In genomic region chr3:171072432-171072831, GRCh38 we compare ENCODE assay signal across 2 cellular contexts.
TF ChIP-seq lines count a peak whose summit lies in the region.

No MANE protein-coding gene starts in this region.

TF ChIP-seq in K562, 482 proteins besides CTCF, POLR2A, EP300 and RAD21 (continued from another document and continues in another):
- TF ChIP-seq POLR2H (tag; IDR thresholded peaks at IDR 0.05; ENCODE audit: low read depth) = no peak
- TF ChIP-seq SMARCA4 (IDR thresholded peaks at IDR 0.05) = peak; percentile 29; the same call in 1 of the 2 replicates
- TF ChIP-seq ZNF197 (CRISPR knock-in tag; IDR thresholded peaks at IDR 0.05; ENCODE audit: low read depth) = no peak
- no peak for TF ChIP-seq MEF2A (IDR thresholded peaks at IDR 0.05; ENCODE audit: control insufficient read depth, low read depth, low read length)
- no peak for TF ChIP-seq KHSRP (IDR thresholded peaks at IDR 0.05)
- TF ChIP-seq MECOM (CRISPR knock-in tag; IDR thresholded peaks at IDR 0.05) = no peak
- TF ChIP-seq HDAC8 (tag; IDR thresholded peaks at IDR 0.05) = no peak
- no peak for TF ChIP-seq CBX1 (IDR thresholded peaks at IDR 0.05; ENCODE audit: low read depth)
- no peak for TF ChIP-seq DDX20 (tag; IDR thresholded peaks at IDR 0.05; ENCODE audit: low read depth)
- TF ChIP-seq NR4A1 (CRISPR knock-in tag; IDR thresholded peaks at IDR 0.05) = no peak
- TF ChIP-seq NR4A1 (tag; IDR thresholded peaks at IDR 0.05) = no peak
- peak; percentile 63; the same call in 1 of the 2 replicates for TF ChIP-seq SMARCE1 (IDR thresholded peaks at IDR 0.05)
- TF ChIP-seq GTF2E2 (tag; IDR thresholded peaks at IDR 0.05) = no peak
- no peak for TF ChIP-seq ILK (tag; IDR thresholded peaks at IDR 0.05; ENCODE audit: borderline replicate concordance, low read depth)
- no peak for TF ChIP-seq STAT6 (CRISPR knock-in tag; IDR thresholded peaks at IDR 0.05)
- TF ChIP-seq ZNF384 (IDR thresholded peaks at IDR 0.05; ENCODE audit: low read depth, low read length) = peak; percentile 61; the same call in 1 of the 2 replicates
- no peak for TF ChIP-seq ZNF224 (CRISPR knock-in tag; IDR thresholded peaks at IDR 0.05)
- no peak for TF ChIP-seq ZNF57 (CRISPR knock-in tag; IDR thresholded peaks at IDR 0.05)
- peak; percentile 33 for TF ChIP-seq MEIS2 (IDR thresholded peaks at IDR 0.05; ENCODE audit: partially characterized antibody)
- TF ChIP-seq SPI1 (IDR thresholded peaks at IDR 0.05; ENCODE audit: borderline replicate concordance, low read depth, low read length) = peak; percentile 95
- TF ChIP-seq ZNF407 (IDR thresholded peaks at IDR 0.05; ENCODE audit: low read depth) = no peak
- no peak for TF ChIP-seq MBD2 (IDR thresholded peaks at IDR 0.05; ENCODE audit: borderline replicate concordance, low read depth)
- TF ChIP-seq MAFF (IDR thresholded peaks at IDR 0.05; ENCODE audit: low read length) = no peak
- TF ChIP-seq ZNF785 (CRISPR knock-in tag; IDR thresholded peaks at IDR 0.05) = no peak
- TF ChIP-seq ZNF695 (CRISPR knock-in tag; IDR thresholded peaks at IDR 0.05) = no peak

TF ChIP-seq in GM23338, 12 proteins besides CTCF, POLR2A, EP300 and RAD21:
- no peak for TF ChIP-seq ZNF462 (CRISPR knock-in tag; IDR thresholded peaks at IDR 0.05)
- no peak for TF ChIP-seq ZNF331 (CRISPR knock-in tag; IDR thresholded peaks at IDR 0.05; ENCODE audit: low read depth)
- no peak for TF ChIP-seq ZNF114 (CRISPR knock-in tag; IDR thresholded peaks at IDR 0.05)
- TF ChIP-seq ETS1 (IDR thresholded peaks at IDR 0.05) = no peak
- no peak for TF ChIP-seq REST (IDR thresholded peaks at IDR 0.05; ENCODE audit: unreplicated experiment)
- no peak for TF ChIP-seq EZH2 (IDR thresholded peaks at IDR 0.05; ENCODE audit: low read depth, unreplicated experiment)
- TF ChIP-seq NANOG (IDR thresholded peaks at IDR 0.05; ENCODE audit: borderline replicate concordance) = no peak
- TF ChIP-seq CREB1 (CRISPR knock-in tag; IDR thresholded peaks at IDR 0.05; ENCODE audit: low read depth) = no peak
- TF ChIP-seq JUNB (IDR thresholded peaks at IDR 0.05; ENCODE audit: unreplicated experiment) = no peak
- TF ChIP-seq POLR2AphosphoS5 (IDR thresholded peaks at IDR 0.05; ENCODE audit: low read depth) = no peak
- no peak for TF ChIP-seq STAT1 (IDR thresholded peaks at IDR 0.05; ENCODE audit: unreplicated experiment)
- TF ChIP-seq EZH2phosphoT487 (IDR thresholded peaks at IDR 0.05; ENCODE audit: unreplicated experiment) = no peak
